8 cellular contexts compared by ENCODE assay signal in the genomic region with DNA sequence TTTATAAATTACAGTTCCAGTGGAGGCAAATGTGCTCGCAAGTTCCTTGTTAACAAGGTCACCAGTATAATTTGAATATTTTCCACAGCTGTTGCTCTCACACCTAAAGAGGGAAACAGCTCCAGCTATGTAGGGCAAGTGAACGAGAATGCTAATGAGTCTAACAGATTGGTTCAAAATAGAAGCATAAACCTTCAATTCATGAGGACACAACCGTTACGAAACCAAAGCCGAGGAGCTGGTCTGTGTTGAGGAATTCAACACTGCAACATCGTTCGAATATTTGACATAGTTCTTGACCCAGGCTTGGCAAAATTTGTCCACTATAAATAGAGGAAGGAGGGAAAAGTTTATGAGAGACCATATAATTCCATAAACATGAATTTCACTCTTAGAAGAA.
DNase-seq lines count a peak whose midpoint lies in the region; ATAC-seq lines count a peak whose summit lies in the region.

No MANE protein-coding gene starts in this region.

- H3K27me3 Mint-ChIP-seq in activated CD4-positive, alpha-beta T cell treated with anti-CD3 and anti-CD28 coated beads, Interleukin-2, amount 10 ng/mL, durations not matched to agents 7 days and 5 days, result peaks cover 2% of the 10 kb centered on the region

- H3K36me3 Mint-ChIP-seq in activated CD4-positive, alpha-beta T cell treated with anti-CD3 and anti-CD28 coated beads, Interleukin-2, amount 10 ng/mL, durations not matched to agents 7 days and 5 days (ENCODE audit: low read depth), result peaks cover 7% of the 10 kb centered on the region

- H3K27ac Mint-ChIP-seq in activated CD4-positive, alpha-beta T cell treated with anti-CD3 and anti-CD28 coated beads, Interleukin-2, amount 10 ng/mL, durations not matched to agents 7 days and 5 days, result no peak overlapping the region

- H3K4me3 Mint-ChIP-seq in activated CD4-positive, alpha-beta T cell treated with anti-CD3 and anti-CD28 coated beads, Interleukin-2, amount 10 ng/mL, durations not matched to agents 7 days and 5 days, result no peak overlapping the region

- POLR2A ChIA-PET in activated CD4-positive, alpha-beta T cell treated with anti-CD3 and anti-CD28 coated beads, Interleukin-2, amount 10 ng/mL, durations not matched to agents 7 days and 5 days (lab: Charles Lee), result no interaction called here

- CTCF ChIA-PET in activated CD4-positive, alpha-beta T cell treated with anti-CD3 and anti-CD28 coated beads, Interleukin-2, amount 10 ng/mL, durations not matched to agents 7 days and 5 days (lab: Charles Lee), result interaction anchor here (1.0 to 1.4 kb wide), 2 partner anchors 10 to 35 kb away, joined by 3 to 6 read pairs; no protein-coding TSS in a partner anchor

- ATAC-seq in left lobe of liver, result peak; percentile 18

- in situ Hi-C loops in SK-MEL-5 (cut with HindIII; ENCODE audit: low pct_unique_long_range_greater_than_20kb, low sequenced_read_pairs), result no loop called here

- DNase-seq in COLO829 (ENCODE audit: low spot score) (peak; percentile 9), HCEC 1CT (peak; percentile 88), SK-MEL-5 (ENCODE audit: low read depth, low spot score) (peak; percentile 23), left lobe of liver (ENCODE audit: low spot score) (no peak), activated gamma-delta T cell (lab: John Stamatoyannopoulos, UW) (no peak), D341Med (ENCODE audit: low spot score) (no peak), activated gamma-delta T cell treated with Interleukin-2 at 50 U/mL for 16 hours (no peak)
- no peak for DNase-seq in activated CD4-positive, alpha-beta T cell treated with anti-CD3 and anti-CD28 coated beads, Interleukin-2, amount 10 ng/mL, durations not matched to agents 7 days and 5 days

- peaks cover 12% of the 10 kb centered on the region for H3K9me3 Mint-ChIP-seq in activated CD4-positive, alpha-beta T cell treated with anti-CD3 and anti-CD28 coated beads, Interleukin-2, amount 10 ng/mL, durations not matched to agents 7 days and 5 days

- H3K4me1 Mint-ChIP-seq in activated CD4-positive, alpha-beta T cell treated with anti-CD3 and anti-CD28 coated beads, Interleukin-2, amount 10 ng/mL, durations not matched to agents 7 days and 5 days, result peaks cover 17% of the 10 kb centered on the region

Comparison
In these comparisons a context has a peak if more than half of its experiments do, and no peak if none do; other contexts are left out.
1. DNase-seq: peak in COLO829 (single experiment), HCEC 1CT (single experiment) and SK-MEL-5 (single experiment); none in left lobe of liver (single experiment), activated gamma-delta T cell (single experiment), D341Med (single experiment), activated gamma-delta T cell treated with Interleukin-2 at 50 U/mL for 16 hours (single experiment) and activated CD4-positive, alpha-beta T cell treated with anti-CD3 and anti-CD28 coated beads, Interleukin-2, amount 10 ng/mL, durations not matched to agents 7 days and 5 days (single experiment).